ENCODE assay signal across 9 cellular contexts in genomic region chr4:155639674-155640529, GRCh38. TPM values are rescaled to one million over a fixed set of nuclear protein-coding genes. Genes with fewer than 3 reads are reported as not detected.
DNase-seq lines count a peak whose midpoint lies in the region; ATAC-seq and TF ChIP-seq lines count a peak whose summit lies in the region.
"Had no signal": no experiment of that assay in that cellular context is flagged by ENCODE, and none has a peak within 500 bp of the region (broad histone marks: within the 10 kb centered on the region; RNA-seq: fewer than 3 reads in every experiment).

No MANE protein-coding gene starts in this region.

- H3K36me3 ChIP-seq in mesenchymal stem cell (ENCODE audit: control insufficient read depth in 1 of 2, insufficient read depth in 2 of 2, low read depth in 1 of 2, low read length in 2 of 2) (no peaks in the 10 kb centered on the region), testis (ENCODE audit: low read depth, missing control alignments) (no peaks in the 10 kb centered on the region)

- H2BK5ac ChIP-seq in mesenchymal stem cell (ENCODE audit: low read depth, low read length, poor library complexity, severe bottlenecking), result no peak overlapping the region

- H3K79me1 ChIP-seq in mesenchymal stem cell (replicated peaks; ENCODE audit: low read length, poor library complexity, severe bottlenecking), result no peaks in the 10 kb centered on the region

- ATAC-seq in GM18861 (IDR thresholded peaks at IDR 0.05; ENCODE audit: unreplicated experiment) (peak; percentile 91), GM21723 (IDR thresholded peaks at IDR 0.05; ENCODE audit: unreplicated experiment) (peak; percentile 91), HG03575 (IDR thresholded peaks at IDR 0.05; ENCODE audit: extremely low read depth, insufficient number of reproducible peaks, low FRiP score, unreplicated experiment) (peak; percentile 76), omental fat pad (ENCODE audit: low FRiP score) (no peak)
- no peak for ATAC-seq in stimulated activated memory B cell treated with anti-CD40 and anti-IgM and Interleukin-4, amounts not matched to agents 10 μg/mL and 1 μg/mL and 100 μg/mL, for 72 hours

- H4K8ac ChIP-seq in mesenchymal stem cell (ENCODE audit: low read length), result no peak overlapping the region

- H2BK120ac ChIP-seq in mesenchymal stem cell (ENCODE audit: low read depth, low read length), result no peak overlapping the region

- no peaks in the 10 kb centered on the region for H3K4me1 Mint-ChIP-seq in stimulated activated memory B cell treated with anti-CD40 and anti-IgM and Interleukin-4, amounts not matched to agents 10 μg/mL and 1 μg/mL and 100 μg/mL, for 72 hours

- peak overlapping the region; percentile 15 for H3K9ac ChIP-seq in mesenchymal stem cell (ENCODE audit: low read length)

- H3K27ac Mint-ChIP-seq in stimulated activated memory B cell treated with anti-CD40 and anti-IgM and Interleukin-4, amounts not matched to agents 10 μg/mL and 1 μg/mL and 100 μg/mL, for 72 hours, result no peak overlapping the region

- no peaks in the 10 kb centered on the region for H3K9me3 Mint-ChIP-seq in stimulated activated memory B cell treated with anti-CD40 and anti-IgM and Interleukin-4, amounts not matched to agents 10 μg/mL and 1 μg/mL and 100 μg/mL, for 72 hours

- H2AFZ ChIP-seq in mesenchymal stem cell (ENCODE audit: low read depth, low read length), result no peak overlapping the region

- intact Hi-C loops in testis (cut with DNase I; ENCODE audit: low total_unique reads), result no loop called here

- no peak overlapping the region for H3K4me2 ChIP-seq in mesenchymal stem cell (ENCODE audit: low read length, poor library complexity, severe bottlenecking)

- DNase-seq in mesenchymal stem cell (peak; percentile 61), COLO668 (lab: John Stamatoyannopoulos, UW; ENCODE audit: unreplicated experiment) (no peak), testis (no peak), omental fat pad (ENCODE audit: low spot score) (no peak)

- H3K23ac ChIP-seq in mesenchymal stem cell (ENCODE audit: low read length in 2 of 2), result no peak overlapping the region

- no peak overlapping the region for H2BK12ac ChIP-seq in mesenchymal stem cell (ENCODE audit: low read length in 2 of 2)

- no peak overlapping the region for H3K14ac ChIP-seq in mesenchymal stem cell (ENCODE audit: low read length in 2 of 2)

- H3K4me1 ChIP-seq in mesenchymal stem cell (ENCODE audit: control insufficient read depth, insufficient read depth, low read depth, low read length) (no peaks in the 10 kb centered on the region), testis (no peaks in the 10 kb centered on the region)

- H3K4me3 ChIP-seq in mesenchymal stem cell (ENCODE audit: insufficient read depth in 1 of 2, low read depth in 1 of 2, low read length in 2 of 2) (no peak overlapping the region), testis (no peak overlapping the region)

- TF ChIP-seq CTCF in testis (IDR thresholded peaks at IDR 0.05) (no peak), omental fat pad (IDR thresholded peaks at IDR 0.05) (no peak)

- no peak overlapping the region for H3K4ac ChIP-seq in mesenchymal stem cell (ENCODE audit: low read depth in 1 of 2, low read length in 2 of 2)

- no peaks in the 10 kb centered on the region for H3K27me3 Mint-ChIP-seq in stimulated activated memory B cell treated with anti-CD40 and anti-IgM and Interleukin-4, amounts not matched to agents 10 μg/mL and 1 μg/mL and 100 μg/mL, for 72 hours

- H3K27ac ChIP-seq in mesenchymal stem cell (ENCODE audit: low read length, poor library complexity, severe bottlenecking) (no peak overlapping the region), testis (no peak overlapping the region)

- H4K91ac ChIP-seq in mesenchymal stem cell (ENCODE audit: low read length), result no peak overlapping the region

- TF ChIP-seq POLR2A in testis (IDR thresholded peaks at IDR 0.05), result no peak

- H2BK15ac ChIP-seq in mesenchymal stem cell (ENCODE audit: low read depth, poor library complexity, severe bottlenecking), result no peak overlapping the region

- no peaks in the 10 kb centered on the region for H3K36me3 Mint-ChIP-seq in stimulated activated memory B cell treated with anti-CD40 and anti-IgM and Interleukin-4, amounts not matched to agents 10 μg/mL and 1 μg/mL and 100 μg/mL, for 72 hours

- no peak overlapping the region for H3K4me3 Mint-ChIP-seq in stimulated activated memory B cell treated with anti-CD40 and anti-IgM and Interleukin-4, amounts not matched to agents 10 μg/mL and 1 μg/mL and 100 μg/mL, for 72 hours

- no peak overlapping the region for H3K18ac ChIP-seq in mesenchymal stem cell (ENCODE audit: low read depth in 1 of 2, low read length in 2 of 2)

- H2AK5ac ChIP-seq in mesenchymal stem cell (ENCODE audit: low read length, severe bottlenecking), result no peak overlapping the region

- no peaks in the 10 kb centered on the region for H3K27me3 ChIP-seq in mesenchymal stem cell (ENCODE audit: control insufficient read depth in 1 of 2, insufficient read depth in 1 of 2, low read length in 2 of 2)
- no peaks in the 10 kb centered on the region for H3K27me3 ChIP-seq in testis

- H3K9me3 ChIP-seq in mesenchymal stem cell (ENCODE audit: control insufficient read depth, low read length) (no peaks in the 10 kb centered on the region), testis (no peaks in the 10 kb centered on the region)

- 67% methylated on average over 2 of the region's 3 CpGs for WGBS in mesenchymal stem cell
- 88 to 94% methylated on average over 3 of the region's 3 CpGs for WGBS in testis, 2 donors

RNA-seq across cellular contexts. Expression of gene GUCY1A1, which starts 26.7 kb away (rescaled TPM):
- polyA plus RNA-seq in mesenchymal stem cell (2013, experiment 1 of 2), result 3.6 TPM
- 2.6 TPM for polyA plus RNA-seq in mesenchymal stem cell (2013, experiment 2 of 2)
- total RNA-seq in testis (1 to 10 TPM; 2.5 to 4.6 TPM), omental fat pad (10 to 100 TPM in 3 of 4 donors, 1 to 10 TPM in 1; 8.4 to 52.0 (median 12.9) TPM)
- polyA plus RNA-seq in testis (ENCODE audit: insufficient read depth, low read depth, low replicate concordance), result 4.5 TPM
- total RNA-seq: H1 had no signal
- polyA plus RNA-seq: H1 had no signal

Comparison
In these comparisons a context has a peak if more than half of its experiments do, and no peak if none do; other contexts are left out.
1. ATAC-seq: peak in GM18861 (single experiment), GM21723 (single experiment) and HG03575 (single experiment); none in stimulated activated memory B cell treated with anti-CD40 and anti-IgM and Interleukin-4, amounts not matched to agents 10 μg/mL and 1 μg/mL and 100 μg/mL, for 72 hours (single experiment) and omental fat pad (single experiment).